In genomic region chr1:113438505-113439271, GRCh38 we compare ENCODE assay signal across 18 cellular contexts. TPM values are rescaled to one million over a fixed set of nuclear protein-coding genes. Genes with fewer than 3 reads are reported as not detected.
DNase-seq lines count a peak whose midpoint lies in the region; ATAC-seq, FAIRE-seq and TF ChIP-seq lines count a peak whose summit lies in the region.
"Had no signal": no experiment of that assay in that cellular context is flagged by ENCODE, and none has a peak within 500 bp of the region (broad histone marks: within the 10 kb centered on the region; RNA-seq: fewer than 3 reads in every experiment).

No MANE protein-coding gene starts in this region.

- POLR2A ChIA-PET in GM10248 (lab: Yijun Ruan, JAX), result no interaction called here

- H3K27ac ChIP-seq in 22Rv1 (peak overlapping the region; percentile 46), left lung (no peak overlapping the region), breast epithelium (no peak overlapping the region)
- H3K27ac ChIP-seq: GM23248 had no signal

- H3K9me3 ChIP-seq in left lung (no peaks in the 10 kb centered on the region), breast epithelium (no peaks in the 10 kb centered on the region)
- H3K9me3 ChIP-seq: BE2C had no signal

- no peaks in the 10 kb centered on the region for H3K27me3 ChIP-seq in left lung
- H3K27me3 ChIP-seq in breast epithelium, result no peaks in the 10 kb centered on the region
- H3K27me3 ChIP-seq: BE2C had no signal

- H3K36me3 ChIP-seq in left lung, result no peaks in the 10 kb centered on the region
- H3K36me3 ChIP-seq in breast epithelium, result no peaks in the 10 kb centered on the region

- CTCF ChIA-PET in GM10248 (lab: Yijun Ruan, JAX), result no interaction called here

- TF ChIP-seq CTCF in 22Rv1 (IDR thresholded peaks at IDR 0.05), result no peak
- TF ChIP-seq CTCF in left lung (IDR thresholded peaks at IDR 0.05), result no peak
- TF ChIP-seq CTCF in breast epithelium (IDR thresholded peaks at IDR 0.05), result no peak
- no peak for TF ChIP-seq CTCF in GM10248 (IDR thresholded peaks at IDR 0.05; ENCODE audit: control extremely low read depth, extremely low read depth, low read depth, missing control alignments)

- H3K4me3 ChIP-seq in left lung (no peak overlapping the region), breast epithelium (no peak overlapping the region)
- H3K4me3 ChIP-seq: GM23248 had no signal

- DNase-seq in GM12892 (ENCODE audit: insufficient read length) (no peak), RCC 7860 (ENCODE audit: low spot score) (peak; percentile 38), left lung (no peak), OCI-M1 (lab: John Stamatoyannopoulos, UW) (no peak), breast epithelium (ENCODE audit: low spot score in 2 of 2) (no peak), GM10248 (ENCODE audit: extremely low spot score) (no peak)
- DNase-seq: BE2C, DMS79 treated with DMSO at 0.1 percent for 48 hours, GM23248, HCEC 1CT, Karpas-422, MV-4-11, NCI-H1105 treated with DMSO at 0.1 percent for 48 hours, NCI-H2029 treated with DMSO at 0.1 percent for 48 hours, NCI-H446 had no signal

- ATAC-seq in left lung (peak; percentile 17), HG03280 (IDR thresholded peaks at IDR 0.05; ENCODE audit: unreplicated experiment) (no peak)

- H3K4me1 ChIP-seq in left lung (peaks cover 0 to 14% of the 10 kb centered on the region in 2 donors), breast epithelium (no peaks in the 10 kb centered on the region)

- FAIRE-seq in GM12892 (lab: Jason Lieb, UNC), result peak; percentile 33
- peak; percentile 53 for FAIRE-seq in RCC 7860 (lab: Jason Lieb, UNC)
- FAIRE-seq: GM18507 had no signal

- intact Hi-C loops in left lung (cut with DNase I) (no loop called here), breast epithelium (cut with DNase I; ENCODE audit: low total_unique reads) (no loop called here)

- TF ChIP-seq POLR2A in GM12892 (IDR thresholded peaks at IDR 0.05; ENCODE audit: low read depth, low read length), result no peak
- TF ChIP-seq POLR2A in breast epithelium (IDR thresholded peaks at IDR 0.05), result no peak

RNA-seq across cellular contexts. Expression of gene MAGI3, which starts 48.4 kb away (rescaled TPM):
- 2.4 TPM for polyA plus RNA-seq in GM12892 (2012; ENCODE audit: missing spikeins)
- 10 to 100 TPM; 42.0 to 62.2 TPM for total RNA-seq in left lung
- total RNA-seq in breast epithelium, result 10 to 100 TPM; 14.9 to 66.9 (median 33.4) TPM
